In the genomic region with DNA sequence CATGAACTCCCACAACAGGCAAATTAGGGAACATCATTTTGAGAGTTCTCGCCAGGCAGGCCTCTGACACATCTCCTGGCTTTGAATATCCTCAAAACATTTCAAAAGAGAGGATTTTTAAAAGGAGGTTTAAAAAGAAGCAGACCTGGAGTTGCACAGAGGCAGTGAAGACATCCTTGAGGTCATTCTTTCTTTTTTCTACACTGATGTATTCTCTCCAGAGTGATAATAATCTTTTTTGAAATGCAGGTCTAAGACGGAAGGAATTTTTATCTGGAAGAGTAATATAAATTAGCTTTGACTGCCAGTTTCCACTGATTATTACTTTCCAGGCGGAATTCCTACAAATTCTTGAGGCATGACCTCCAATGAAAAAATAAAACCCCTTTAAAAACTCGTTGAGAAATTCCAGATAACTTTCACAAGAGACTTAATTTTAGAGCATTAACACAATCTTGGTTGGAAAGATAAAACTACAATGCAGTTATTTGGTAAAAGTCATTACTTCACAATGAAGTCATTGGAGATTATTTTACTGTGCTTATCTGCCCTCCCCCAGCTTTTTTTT, we compare ENCODE assay signal across 15 cellular contexts.
A peak's percentile ranks its signal among the peaks of the same experiment; 100 is the strongest.
DNase-seq lines count a peak whose midpoint lies in the region; ATAC-seq and TF ChIP-seq lines count a peak whose summit lies in the region.
"Had no signal": no experiment of that assay in that cellular context is flagged by ENCODE, and none has a peak within 500 bp of the region (broad histone marks: within the 10 kb centered on the region; RNA-seq: fewer than 3 reads in every experiment).

No MANE protein-coding gene starts in this region.

- peaks cover 8% of the 10 kb centered on the region for H3K4me1 ChIP-seq in left ventricle myocardium inferior
- H3K4me1 ChIP-seq: BLaER1, breast epithelium had no signal

- in situ Hi-C loops in Caki2 (cut with HindIII; ENCODE audit: low pct_unique_long_range_greater_than_20kb, low sequenced_read_pairs), result no loop called here
- in situ Hi-C loops in astrocyte of the spinal cord (cut with HindIII; ENCODE audit: low sequenced_read_pairs), result no loop called here

- H3K27me3 ChIP-seq in left ventricle myocardium inferior (ENCODE audit: low read depth) (no peaks in the 10 kb centered on the region), WERI-Rb-1 (ENCODE audit: insufficient read depth, low read depth, severe bottlenecking) (no peaks in the 10 kb centered on the region)
- H3K27me3 ChIP-seq: BLaER1, breast epithelium had no signal

- TF ChIP-seq CTCF in astrocyte of the spinal cord (IDR thresholded peaks at IDR 0.05; ENCODE audit: low read depth, low read length) (no peak), left ventricle myocardium inferior (IDR thresholded peaks at IDR 0.05; ENCODE audit: borderline replicate concordance) (no peak), retinal pigment epithelial cell (conservative IDR thresholded peaks at IDR 0.05; ENCODE audit: low read depth, low read length) (no peak), WERI-Rb-1 (IDR thresholded peaks at IDR 0.05; ENCODE audit: low read depth, low read length) (no peak)

- no peak for ATAC-seq in HG03457 (IDR thresholded peaks at IDR 0.05; ENCODE audit: unreplicated experiment)
- ATAC-seq: K562, mucosa of descending colon had no signal

- DNase-seq in Caki2 (ENCODE audit: low read depth), result peak; percentile 21
- DNase-seq in astrocyte of the spinal cord (ENCODE audit: low read depth, low spot score), result peak; percentile 23
- DNase-seq in left ventricle myocardium inferior, result no peak
- DNase-seq in retinal pigment epithelial cell (ENCODE audit: low read depth), result peak; percentile 75
- DNase-seq in WERI-Rb-1, result no peak
- DNase-seq in GDM1 (lab: John Stamatoyannopoulos, UW), result no peak
- DNase-seq in activated CD4-positive, alpha-beta T cell treated with anti-CD3 and anti-CD28 coated beads for 1 hour, result no peak
- DNase-seq: mucosa of descending colon, NCI-H748 treated with DMSO at 0.1 percent for 48 hours, posterior cingulate gyrus, T1000 had no signal

- H3K9me3 ChIP-seq in left ventricle myocardium inferior (replicated peaks) (no peaks in the 10 kb centered on the region), WERI-Rb-1 (ENCODE audit: severe bottlenecking) (no peaks in the 10 kb centered on the region)
- H3K9me3 ChIP-seq: BLaER1, breast epithelium, mucosa of descending colon had no signal

- H3K4me3 ChIP-seq in astrocyte of the spinal cord (ENCODE audit: low read depth, low read length), result no peak overlapping the region
- no peak overlapping the region for H3K4me3 ChIP-seq in left ventricle myocardium inferior
- H3K4me3 ChIP-seq in retinal pigment epithelial cell (ENCODE audit: low read length), result no peak overlapping the region
- H3K4me3 ChIP-seq in WERI-Rb-1 (ENCODE audit: low read depth, low read length), result no peak overlapping the region
- H3K4me3 ChIP-seq: BLaER1, breast epithelium, K562, mucosa of descending colon had no signal

- H3K36me3 ChIP-seq in left ventricle myocardium inferior (peaks cover 22% of the 10 kb centered on the region), WERI-Rb-1 (no peaks in the 10 kb centered on the region)
- H3K36me3 ChIP-seq: BLaER1, breast epithelium had no signal

- intact Hi-C loops in left ventricle myocardium inferior (cut with micrococcal nuclease), result no loop called here

- peak overlapping the region; percentile 25 for H3K27ac ChIP-seq in left ventricle myocardium inferior (replicated peaks)
- no peak overlapping the region for H3K27ac ChIP-seq in WERI-Rb-1
- H3K27ac ChIP-seq: BLaER1 had no signal

Comparison
In these comparisons a context has a peak if more than half of its experiments do, and no peak if none do; other contexts are left out.
1. DNase-seq: peak in Caki2 (single experiment), astrocyte of the spinal cord (single experiment) and retinal pigment epithelial cell (single experiment); none in left ventricle myocardium inferior (single experiment), WERI-Rb-1 (single experiment), GDM1 (single experiment) and activated CD4-positive, alpha-beta T cell treated with anti-CD3 and anti-CD28 coated beads for 1 hour (single experiment).